ENCODE assay signal across 8 cellular contexts in genomic region chr1:198158766-198159589, GRCh38. TPM values are rescaled to one million over a fixed set of nuclear protein-coding genes. Genes with fewer than 3 reads are reported as not detected.
DNase-seq lines count a peak whose midpoint lies in the region; ATAC-seq and TF ChIP-seq lines count a peak whose summit lies in the region.

No MANE protein-coding gene starts in this region.

- H3K9me3 ChIP-seq in OCI-LY1 (ENCODE audit: low read length) (no peaks in the 10 kb centered on the region), mononuclear cell (ENCODE audit: low read depth, low read length) (no peaks in the 10 kb centered on the region)

- no peaks in the 10 kb centered on the region for H3K36me3 ChIP-seq in OCI-LY1 (ENCODE audit: insufficient read depth, low read length)

- H3K4me2 ChIP-seq in OCI-LY1 (ENCODE audit: low read length): peak overlapping the region; percentile 80

- H3K4me1 ChIP-seq in OCI-LY1 (ENCODE audit: insufficient read depth, low read length, severe bottlenecking) (peaks cover 42% of the 10 kb centered on the region), mononuclear cell (ENCODE audit: insufficient read depth, low read length) (peaks cover 33% of the 10 kb centered on the region)

- ATAC-seq in GM21529 (IDR thresholded peaks at IDR 0.05; ENCODE audit: unreplicated experiment): peak; percentile 63

- H2AFZ ChIP-seq in OCI-LY1 (ENCODE audit: low read length): no peak overlapping the region

- H3K79me2 ChIP-seq in OCI-LY1 (ENCODE audit: insufficient read depth, low read length): peaks cover 24% of the 10 kb centered on the region

- H3K27me3 ChIP-seq in OCI-LY1 (ENCODE audit: insufficient read depth, low read length): no peaks in the 10 kb centered on the region
- no peaks in the 10 kb centered on the region for H3K27me3 ChIP-seq in mononuclear cell (ENCODE audit: insufficient read depth, low read length)

- peak overlapping the region; percentile 62 for H3K27ac ChIP-seq in OCI-LY1 (ENCODE audit: low read depth, low read length, poor library complexity, severe bottlenecking)

- H4K20me1 ChIP-seq in OCI-LY1 (ENCODE audit: insufficient read depth, low read length): no peaks in the 10 kb centered on the region

- H3F3A ChIP-seq in OCI-LY1 (ENCODE audit: insufficient read depth, low read length): no peaks in the 10 kb centered on the region

- DNase-seq in DMS 273 treated with DMSO at 0.1 percent for 48 hours (lab: John Stamatoyannopoulos, UW): peak; percentile 69
- peak; percentile 86 for DNase-seq in HuH-7.5 (ENCODE audit: low spot score)
- DNase-seq in activated CD8-positive, alpha-beta memory T cell treated with anti-CD3 and anti-CD28 coated beads, Interleukin-2, amount 50 U/mL, for 48 hours: peak; percentile 91
- DNase-seq in epidermal melanocyte (ENCODE audit: insufficient read length, low spot score): peak; percentile 78
- peak; percentile 81 for DNase-seq in stimulated activated CD8-positive, alpha-beta memory T cell treated with anti-CD3 and anti-CD28 coated beads, Interleukin-2, amount 100 ng/mL, for 48 hours (ENCODE audit: low read depth in 2 of 2)

- H3K9me2 ChIP-seq in OCI-LY1 (ENCODE audit: low read depth, low read length): no peaks in the 10 kb centered on the region

- TF ChIP-seq CTCF in OCI-LY1 (IDR thresholded peaks at IDR 0.05; ENCODE audit: low read length): no peak

- peak overlapping the region; percentile 83 for H3K9ac ChIP-seq in OCI-LY1 (ENCODE audit: low read length)

- peak overlapping the region; percentile 85 for H3K4me3 ChIP-seq in OCI-LY1 (ENCODE audit: low read depth, low read length, poor library complexity, severe bottlenecking)
- peak overlapping the region; percentile 86 for H3K4me3 ChIP-seq in mononuclear cell (ENCODE audit: low read length)

RNA-seq across cellular contexts. Expression of gene NEK7, which starts 2.2 kb away (rescaled TPM):
- total RNA-seq in mononuclear cell: 29.6 TPM

Comparison
In these comparisons a context has a peak if more than half of its experiments do, and no peak if none do; other contexts are left out.
1. Peak in every context shown above with its lines: DNase-seq, ATAC-seq, H3K4me3 ChIP-seq and H3K27ac ChIP-seq.